Comparison of ENCODE assay signal across 8 cellular contexts in genomic region chr1:151458936-151459330, GRCh38. TPM values are rescaled to one million over a fixed set of nuclear protein-coding genes. Genes with fewer than 3 reads are reported as not detected.
DNase-seq lines count a peak whose midpoint lies in the region; TF ChIP-seq lines count a peak whose summit lies in the region.

No MANE protein-coding gene starts in this region.

- no peaks in the 10 kb centered on the region for H3K36me3 Mint-ChIP-seq in osteocyte (ENCODE audit: unreplicated experiment)

- peak overlapping the region; percentile 77 for H3K4me3 Mint-ChIP-seq in osteocyte (ENCODE audit: unreplicated experiment)

- no peak for TF ChIP-seq CTCF in AG04449 (IDR thresholded peaks at IDR 0.05; ENCODE audit: insufficient read depth, low read length, missing control alignments)
- TF ChIP-seq CTCF in osteocyte (IDR thresholded peaks at IDR 0.05), result no peak

- H3K27me3 Mint-ChIP-seq in osteocyte (ENCODE audit: unreplicated experiment), result peaks cover 13% of the 10 kb centered on the region

- no peaks in the 10 kb centered on the region for H3K4me1 ChIP-seq in urinary bladder (ENCODE audit: insufficient read depth)

- DNase-seq in AG04449 (ENCODE audit: low read depth, low spot score), result no peak
- peak; percentile 66 for DNase-seq in HPDE6-E6E7 (ENCODE audit: extremely low spot score)
- peak; percentile 67 for DNase-seq in RPMI7951 (ENCODE audit: low read depth)
- DNase-seq in activated gamma-delta T cell treated with anti-CD3 and anti-CD28 coated beads, Interleukin-2, amount 50 U/mL, for 16 hours (ENCODE audit: low read depth), result peak; percentile 32
- DNase-seq in germinal center (ENCODE audit: low spot score), result peak; percentile 78
- no peak for DNase-seq in osteocyte (ENCODE audit: extremely low spot score, unreplicated experiment)

- peak overlapping the region; percentile 97 for H3K27ac ChIP-seq in urinary bladder (ENCODE audit: low read depth)

- CTCF ChIA-PET in AG04449 (lab: Yijun Ruan, JAX), result interaction anchor here (1.6 kb wide), 1 partner anchor 13 kb away, joined by 5 read pairs; no protein-coding TSS in a partner anchor

- POLR2A ChIA-PET in AG04449 (lab: Yijun Ruan, JAX), result interaction anchor here (1.1 kb wide), 2 partner anchors 80 to 83 kb away, joined by 4 to 5 read pairs; no protein-coding TSS in a partner anchor

- peak; percentile 51 for TF ChIP-seq POLR2A in GM18951 (IDR thresholded peaks at IDR 0.05; ENCODE audit: extremely low read depth, insufficient read depth, insufficient read length)

- no peaks in the 10 kb centered on the region for H3K9me3 Mint-ChIP-seq in osteocyte (ENCODE audit: unreplicated experiment)

- H3K4me1 Mint-ChIP-seq in osteocyte (ENCODE audit: unreplicated experiment), result peaks cover 38% of the 10 kb centered on the region

- H3K36me3 ChIP-seq in urinary bladder (ENCODE audit: insufficient read depth), result no peaks in the 10 kb centered on the region

- in situ Hi-C loops in GM18951 (cut with MboI; ENCODE audit: low sequenced_read_pairs, unreplicated experiment), result no loop called here

- peak overlapping the region; percentile 64 for H3K4me3 ChIP-seq in AG04449 (ENCODE audit: low read depth, low read length)
- peak overlapping the region; percentile 97 for H3K4me3 ChIP-seq in urinary bladder (ENCODE audit: low read depth, low read length)

- peak overlapping the region; percentile 91 for H3K27ac Mint-ChIP-seq in osteocyte (ENCODE audit: unreplicated experiment)

- under 1% methylated on average over 47 of the region's 47 CpGs for WGBS in urinary bladder

RNA-seq across cellular contexts. Expression of gene POGZ, which starts 0.4 kb away (rescaled TPM):
- total RNA-seq in RPMI7951 (2014; rRNA removed; shearing (Covaris generic)), result 9.5 and 13.5 TPM in 2 replicates
- 105 and 107 TPM in 2 replicates for total RNA-seq in osteocyte
- total RNA-seq in urinary bladder, result 86.9 TPM
- polyA plus RNA-seq in urinary bladder, result 32.1 TPM

RNA-seq across cellular contexts. Expression of gene CGN, which starts 52.3 kb away (rescaled TPM):
- total RNA-seq in RPMI7951 (2014; rRNA removed; shearing (Covaris generic)), result under 0.01 and 0.10 TPM in 2 replicates
- total RNA-seq in osteocyte, result 0.99 and 1.7 TPM in 2 replicates
- total RNA-seq in urinary bladder, result 5.9 TPM
- 5.5 TPM for polyA plus RNA-seq in urinary bladder

RNA-seq across cellular contexts. Expression of gene PSMB4, which starts 59.6 kb away (rescaled TPM):
- total RNA-seq in RPMI7951 (2014; rRNA removed; shearing (Covaris generic)), result 469 and 498 TPM in 2 replicates
- 272 and 280 TPM in 2 replicates for total RNA-seq in osteocyte
- 217 TPM for total RNA-seq in urinary bladder
- 323 TPM for polyA plus RNA-seq in urinary bladder

Comparison
In these comparisons a context has a peak if more than half of its experiments do, and no peak if none do; other contexts are left out.
1. DNase-seq: peak in HPDE6-E6E7 (single experiment), RPMI7951 (single experiment), activated gamma-delta T cell treated with anti-CD3 and anti-CD28 coated beads, Interleukin-2, amount 50 U/mL, for 16 hours (single experiment) and germinal center (single experiment); none in AG04449 (single experiment) and osteocyte (single experiment).